8 cellular contexts compared by ENCODE assay signal in genomic region chr19:28242317-28242927, GRCh38.
A peak's percentile ranks its signal among the peaks of the same experiment; 100 is the strongest.
DNase-seq lines count a peak whose midpoint lies in the region; ATAC-seq and TF ChIP-seq lines count a peak whose summit lies in the region.

No MANE protein-coding gene starts in this region.

- H3K4me1 Mint-ChIP-seq in CD4-positive, alpha-beta memory T cell, result no peaks in the 10 kb centered on the region

- H3K36me3 Mint-ChIP-seq in CD4-positive, alpha-beta memory T cell, result no peaks in the 10 kb centered on the region

- intact Hi-C loops in OCI-LY7 (cut with micrococcal nuclease; ENCODE audit: unreplicated experiment), result loop anchor here (1.0 to 10.0 kb wide), 3 partner anchors 222 to 468 kb away; no protein-coding TSS in a partner anchor
- intact Hi-C loops in CD4-positive, alpha-beta memory T cell (cut with micrococcal nuclease), result no loop called here

- H3K27me3 ChIP-seq in fibroblast of lung (ENCODE audit: control insufficient read depth, insufficient read depth, low read length) (no peaks in the 10 kb centered on the region), smooth muscle cell (ENCODE audit: low read depth) (no peaks in the 10 kb centered on the region), gastroesophageal sphincter (peaks cover 12% of the 10 kb centered on the region)
- H3K27me3 ChIP-seq in CD4-positive, alpha-beta memory T cell (ENCODE audit: insufficient read depth, low read length), result no peaks in the 10 kb centered on the region

- TF ChIP-seq CTCF in GM12875 (IDR thresholded peaks at IDR 0.05; ENCODE audit: borderline replicate concordance, insufficient read depth, low read depth, low read length) (peak; percentile 34; the same call in 1 of the 2 replicates), OCI-LY7 (conservative IDR thresholded peaks at IDR 0.05; ENCODE audit: low read length) (peak; percentile 87), fibroblast of lung (conservative IDR thresholded peaks at IDR 0.05 in 1 of 2, IDR thresholded peaks at IDR 0.05 in 1 of 2; ENCODE audit: low read depth in 1 of 2, low read length in 2 of 2) (peak; percentile 11 to 36), smooth muscle cell (IDR thresholded peaks at IDR 0.05; ENCODE audit: borderline replicate concordance, insufficient read depth, poor library complexity, severe bottlenecking) (peak; percentile 69), gastroesophageal sphincter (IDR thresholded peaks at IDR 0.05) (peak in 1 of 4 experiments; percentile 36)

- H3K9me3 Mint-ChIP-seq in CD4-positive, alpha-beta memory T cell, result peaks cover 0 to 10% (median 4%) of the 10 kb centered on the region in 8 donors

- no peak overlapping the region for H3K27ac Mint-ChIP-seq in CD4-positive, alpha-beta memory T cell

- H3K4me3 ChIP-seq in GM12875 (ENCODE audit: low read depth, low read length) (no peak overlapping the region), OCI-LY7 (ENCODE audit: low read depth, low read length, poor library complexity, severe bottlenecking) (no peak overlapping the region), fibroblast of lung (replicated peaks in 1 of 4; ENCODE audit: control extremely low read depth in 1 of 4, insufficient read depth in 1 of 4, low read depth in 3 of 4, low read length in 4 of 4) (no peak overlapping the region), smooth muscle cell (no peak overlapping the region), gastroesophageal sphincter (no peak overlapping the region)
- H3K4me3 ChIP-seq in CD4-positive, alpha-beta memory T cell (ENCODE audit: low read length in 2 of 2), result no peak overlapping the region

- H3K27ac ChIP-seq in OCI-LY7 (ENCODE audit: low read depth, low read length, poor library complexity, severe bottlenecking) (no peak overlapping the region), fibroblast of lung (ENCODE audit: insufficient read depth, low read length) (no peak overlapping the region), smooth muscle cell (ENCODE audit: low read depth) (no peak overlapping the region), gastroesophageal sphincter (no peak overlapping the region)
- H3K27ac ChIP-seq in CD4-positive, alpha-beta memory T cell (ENCODE audit: low read depth, low read length), result no peak overlapping the region

- H3K4me2 ChIP-seq in OCI-LY7 (ENCODE audit: low read length), result no peak overlapping the region
- H3K4me2 ChIP-seq in fibroblast of lung (ENCODE audit: extremely low read depth, insufficient read depth, low read length), result no peak overlapping the region
- no peak overlapping the region for H3K4me2 ChIP-seq in smooth muscle cell

- ATAC-seq in gastroesophageal sphincter (no peak), GM21447 (IDR thresholded peaks at IDR 0.05; ENCODE audit: unreplicated experiment) (no peak)

- no peaks in the 10 kb centered on the region for H3K36me3 ChIP-seq in OCI-LY7 (ENCODE audit: insufficient read depth, low read length)
- no peaks in the 10 kb centered on the region for H3K36me3 ChIP-seq in fibroblast of lung (ENCODE audit: control insufficient read depth, insufficient read depth, low read length)
- H3K36me3 ChIP-seq in smooth muscle cell (ENCODE audit: low read depth), result no peaks in the 10 kb centered on the region
- H3K36me3 ChIP-seq in CD4-positive, alpha-beta memory T cell (ENCODE audit: insufficient read depth, low read length), result no peaks in the 10 kb centered on the region
- H3K36me3 ChIP-seq in gastroesophageal sphincter, result no peaks in the 10 kb centered on the region

- H3K79me2 ChIP-seq in OCI-LY7 (ENCODE audit: insufficient read depth, low read depth, low read length), result no peaks in the 10 kb centered on the region
- H3K79me2 ChIP-seq in fibroblast of lung (ENCODE audit: control insufficient read depth, insufficient read depth, low read length), result no peaks in the 10 kb centered on the region
- H3K79me2 ChIP-seq in smooth muscle cell (ENCODE audit: low read depth), result no peaks in the 10 kb centered on the region

- no peaks in the 10 kb centered on the region for H4K20me1 ChIP-seq in OCI-LY7 (ENCODE audit: insufficient read depth, low read length)
- no peaks in the 10 kb centered on the region for H4K20me1 ChIP-seq in fibroblast of lung (ENCODE audit: control insufficient read depth, extremely low read depth, insufficient read depth, low read length)
- H4K20me1 ChIP-seq in smooth muscle cell (ENCODE audit: low read depth), result no peaks in the 10 kb centered on the region

- no peaks in the 10 kb centered on the region for H3F3A ChIP-seq in smooth muscle cell (ENCODE audit: low read depth)

- 44% methylated on average over 7 of the region's 7 CpGs for WGBS in smooth muscle cell (ENCODE audit: low lambda C conversion rate)
- 46% methylated on average over 5 to 7 of the region's 7 CpGs for WGBS in gastroesophageal sphincter (ENCODE audit: low coverage in 1 of 2), 2 donors

- no peaks in the 10 kb centered on the region for H3K27me3 Mint-ChIP-seq in CD4-positive, alpha-beta memory T cell

- H3K9me3 ChIP-seq in OCI-LY7 (ENCODE audit: low read length) (no peaks in the 10 kb centered on the region), fibroblast of lung (ENCODE audit: control insufficient read depth, insufficient read depth, low read depth, low read length) (no peaks in the 10 kb centered on the region), smooth muscle cell (replicated peaks; ENCODE audit: low read depth) (no peaks in the 10 kb centered on the region), gastroesophageal sphincter (no peaks in the 10 kb centered on the region)
- no peaks in the 10 kb centered on the region for H3K9me3 ChIP-seq in CD4-positive, alpha-beta memory T cell (ENCODE audit: control insufficient read depth in 1 of 2, low read length in 2 of 2)

- H3K4me1 ChIP-seq in OCI-LY7 (ENCODE audit: insufficient read depth, low read length, poor library complexity, severe bottlenecking) (no peaks in the 10 kb centered on the region), fibroblast of lung (ENCODE audit: control insufficient read depth, extremely low read depth, insufficient read depth, low read length) (no peaks in the 10 kb centered on the region), smooth muscle cell (ENCODE audit: low read depth) (no peaks in the 10 kb centered on the region), gastroesophageal sphincter (no peaks in the 10 kb centered on the region)
- no peaks in the 10 kb centered on the region for H3K4me1 ChIP-seq in CD4-positive, alpha-beta memory T cell (ENCODE audit: insufficient read depth, low read length)

- no peak for TF ChIP-seq EP300 in gastroesophageal sphincter (IDR thresholded peaks at IDR 0.05)

- CTCF ChIA-PET in OCI-LY7 (lab: Charles Lee; ENCODE audit: unreplicated experiment), result no interaction called here
- CTCF ChIA-PET in CD4-positive, alpha-beta memory T cell (lab: Charles Lee; ENCODE audit: partially characterized antibody), result no interaction called here

- TF ChIP-seq POLR2A in gastroesophageal sphincter (IDR thresholded peaks at IDR 0.05), result no peak

- BruUV-seq in OCI-LY7 (replicated peaks; lab: Mats Ljungman, UMichigan), result no TSS peak

- H3K9ac ChIP-seq in fibroblast of lung (ENCODE audit: insufficient read depth, low read length), result no peak overlapping the region
- no peak overlapping the region for H3K9ac ChIP-seq in smooth muscle cell (ENCODE audit: low read depth)

- H2AFZ ChIP-seq in OCI-LY7 (ENCODE audit: low read length) (no peak overlapping the region), fibroblast of lung (ENCODE audit: low read length) (no peak overlapping the region), smooth muscle cell (ENCODE audit: low read depth) (no peak overlapping the region)

- no peak overlapping the region for H3K4me3 Mint-ChIP-seq in CD4-positive, alpha-beta memory T cell

- DNase-seq in AG20443 (ENCODE audit: low spot score) (peak; percentile 79), OCI-LY7 (ENCODE audit: low spot score) (peak; percentile 53), fibroblast of lung (ENCODE audit: low read depth in 2 of 2) (peak; percentile 1 to 17), smooth muscle cell (lab: John Stamatoyannopoulos, UW; ENCODE audit: unreplicated experiment) (no peak)
- DNase-seq in CD4-positive, alpha-beta memory T cell, result no peak

- H3K9me2 ChIP-seq in OCI-LY7 (ENCODE audit: insufficient read depth, low read length), result no peaks in the 10 kb centered on the region

- POLR2A ChIA-PET in OCI-LY7 (lab: Charles Lee), result no interaction called here
- POLR2A ChIA-PET in CD4-positive, alpha-beta memory T cell (lab: Charles Lee; ENCODE audit: partially characterized antibody), result no interaction called here

Comparison
In these comparisons a context has a peak if more than half of its experiments do, and no peak if none do; other contexts are left out.
1. DNase-seq: peak in AG20443 (single experiment), OCI-LY7 (single experiment) and fibroblast of lung (2 of 2); none in smooth muscle cell (single experiment) and CD4-positive, alpha-beta memory T cell (0 of 5).